Comparison of ENCODE assay signal across 8 cellular contexts in the genomic region with DNA sequence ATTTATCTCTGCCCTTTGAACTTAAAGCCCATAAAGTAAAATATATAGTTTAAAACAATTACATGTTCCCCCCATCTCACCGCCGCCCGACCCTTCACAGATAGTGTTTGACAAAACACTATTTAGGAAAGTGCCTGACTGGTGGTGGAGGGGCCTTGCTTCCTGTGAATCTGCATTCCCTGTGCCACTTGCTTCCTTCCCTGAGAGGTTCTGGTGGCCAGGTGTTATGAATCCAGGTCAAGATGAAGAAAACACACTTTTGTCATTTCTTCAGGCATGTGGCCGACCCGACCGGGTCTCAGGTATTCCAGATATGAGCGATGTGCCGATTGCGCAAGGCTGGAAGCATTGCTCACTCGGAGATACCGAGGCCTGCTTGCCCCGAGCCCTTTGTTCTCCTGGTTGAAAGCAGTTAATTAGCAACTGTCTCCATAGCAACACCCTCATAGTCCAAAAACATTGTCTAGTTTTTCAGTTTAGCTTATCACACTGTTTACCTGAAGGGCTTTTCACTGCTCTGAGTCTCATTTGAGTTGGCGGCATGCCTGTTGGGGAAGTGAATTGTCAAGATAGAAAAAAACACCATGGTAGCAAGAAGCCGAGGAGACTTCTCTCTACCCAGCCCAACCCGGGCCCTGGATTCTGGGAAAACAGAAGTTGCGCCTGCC.
DNase-seq lines count a peak whose midpoint lies in the region; ATAC-seq, FAIRE-seq and TF ChIP-seq lines count a peak whose summit lies in the region.

No MANE protein-coding gene starts in this region.

- H3K9ac ChIP-seq in endothelial cell of umbilical vein (replicated peaks; ENCODE audit: extremely low read depth, insufficient read depth, low read length): peak overlapping the region; percentile 30

- intact Hi-C loops in endothelial cell of umbilical vein (cut with micrococcal nuclease): loop anchor here (1.0 to 5.0 kb wide), 5 partner anchors 12 to 515 kb away; no protein-coding TSS in a partner anchor

- H3K27ac Mint-ChIP-seq in nephron progenitor cell: peak overlapping the region; percentile 86

- no peak overlapping the region for H2AFZ ChIP-seq in endothelial cell of umbilical vein (ENCODE audit: low read depth, low read length)

- no peak for ATAC-seq in HG03469 (IDR thresholded peaks at IDR 0.05; ENCODE audit: unreplicated experiment)

- POLR2A ChIA-PET in endothelial cell of umbilical vein (lab: Charles Lee): interaction anchor here (0.8 kb wide), 1 partner anchor 26 kb away, joined by 3 read pairs; no protein-coding TSS in a partner anchor

- TF ChIP-seq CTCF in endothelial cell of umbilical vein (IDR thresholded peaks at IDR 0.05; ENCODE audit: extremely low read depth in 1 of 2, insufficient read depth in 1 of 2, low read depth in 1 of 2, low read length in 2 of 2): no peak
- no peak for TF ChIP-seq CTCF in nephron progenitor cell (IDR thresholded peaks at IDR 0.05)

- H3K4me3 Mint-ChIP-seq in nephron progenitor cell: no peak overlapping the region

- peaks cover 33% of the 10 kb centered on the region for H3K4me1 ChIP-seq in endothelial cell of umbilical vein (ENCODE audit: control insufficient read depth, extremely low read depth, insufficient read depth, low read length)

- no peaks in the 10 kb centered on the region for H4K20me1 ChIP-seq in endothelial cell of umbilical vein (replicated peaks; ENCODE audit: control insufficient read depth, extremely low read depth, insufficient read depth, low read length)

- no peaks in the 10 kb centered on the region for H3K9me3 Mint-ChIP-seq in nephron progenitor cell

- dilution Hi-C loops in endothelial cell of umbilical vein (cut with MboI; ENCODE audit: extremely low pct_ligation_motif_present, low sequenced_read_pairs): no loop called here

- H3K27ac ChIP-seq in endothelial cell of umbilical vein (ENCODE audit: insufficient read depth, low read depth, low read length): peak overlapping the region; percentile 72

- no peak for TF ChIP-seq POLR2A in endothelial cell of umbilical vein (IDR thresholded peaks at IDR 0.05; ENCODE audit: low read depth, low read length)

- H3K27me3 ChIP-seq in endothelial cell of umbilical vein (ENCODE audit: control insufficient read depth in 2 of 2, insufficient read depth in 2 of 2, low read length in 2 of 2): no peaks in the 10 kb centered on the region

- no peak overlapping the region for H3K4me3 ChIP-seq in endothelial cell of umbilical vein (replicated peaks in 1 of 3; ENCODE audit: insufficient read depth in 1 of 3, low read depth in 1 of 3, low read length in 3 of 3)

- H3K36me3 ChIP-seq in endothelial cell of umbilical vein (ENCODE audit: control insufficient read depth in 2 of 2, extremely low read depth in 1 of 2, insufficient read depth in 2 of 2, low read length in 2 of 2): no peaks in the 10 kb centered on the region

- H3K27me3 Mint-ChIP-seq in nephron progenitor cell (ENCODE audit: low read depth, poor library complexity): peaks cover 5% of the 10 kb centered on the region

- H3K9me3 ChIP-seq in endothelial cell of umbilical vein (replicated peaks; ENCODE audit: control insufficient read depth, insufficient read depth, low read length): no peaks in the 10 kb centered on the region

- peak; percentile 96 for DNase-seq in H4 (ENCODE audit: low spot score)
- peak; percentile 69 for DNase-seq in NCI-H2227 treated with DMSO at 0.1 percent for 48 hours (lab: John Stamatoyannopoulos, UW)
- peak; percentile 98 for DNase-seq in endothelial cell of umbilical vein (ENCODE audit: low read depth, low spot score)
- DNase-seq in nephron progenitor cell: no peak
- no peak for DNase-seq in occipital lobe (lab: John Stamatoyannopoulos, UW)
- no peak for DNase-seq in SKM-1 treated with dmso at 0.1 percent for 144 hours (lab: John Stamatoyannopoulos, UW; ENCODE audit: unreplicated experiment)
- no peak for DNase-seq in hippocampal formation (lab: John Stamatoyannopoulos, UW)

- H3K4me2 ChIP-seq in endothelial cell of umbilical vein (ENCODE audit: insufficient read depth, low read length): peak overlapping the region; percentile 44

- peaks cover 9% of the 10 kb centered on the region for H3K36me3 Mint-ChIP-seq in nephron progenitor cell (ENCODE audit: low read depth)

- FAIRE-seq in endothelial cell of umbilical vein (lab: Jason Lieb, UNC): peak; percentile 91

- H3K79me2 ChIP-seq in endothelial cell of umbilical vein (ENCODE audit: control insufficient read depth, insufficient read depth, low read length): peaks cover 22% of the 10 kb centered on the region

- BruUV-seq in endothelial cell of umbilical vein (replicated peaks; lab: Mats Ljungman, UMichigan): no TSS peak

- H3K4me1 Mint-ChIP-seq in nephron progenitor cell: peaks cover 90% of the 10 kb centered on the region

- CTCF ChIA-PET in endothelial cell of umbilical vein (lab: Charles Lee): interaction anchor here (0.7 to 2.1 kb wide), 9 partner anchors 12 to 471 kb away, joined by 3 to 6 read pairs (median 4); no protein-coding TSS in a partner anchor

- no peaks in the 10 kb centered on the region for H3K9me1 ChIP-seq in endothelial cell of umbilical vein (replicated peaks; ENCODE audit: control insufficient read depth, extremely low read depth, insufficient read depth, low read length)

TF ChIP-seq in endothelial cell of umbilical vein, 7 proteins besides CTCF, POLR2A, EP300 and RAD21:
- TF ChIP-seq EZH2 (IDR thresholded peaks at IDR 0.05; ENCODE audit: borderline replicate concordance, low read depth, low read length, severe bottlenecking): no peak
- TF ChIP-seq FOS (IDR thresholded peaks at IDR 0.05; ENCODE audit: borderline replicate concordance, insufficient read depth, low read length): no peak
- no peak for TF ChIP-seq MAX (IDR thresholded peaks at IDR 0.05; ENCODE audit: insufficient read depth, insufficient read length)
- peak; percentile 28 for TF ChIP-seq POLR2AphosphoS5 (IDR thresholded peaks at IDR 0.05; ENCODE audit: insufficient read depth, low read depth, low read length)
- no peak for TF ChIP-seq GATA2 (IDR thresholded peaks at IDR 0.05; ENCODE audit: insufficient read depth, insufficient read length, low read depth, low read length)
- TF ChIP-seq MYC (IDR thresholded peaks at IDR 0.05; ENCODE audit: low read depth, low read length): no peak
- no peak for TF ChIP-seq JUN (IDR thresholded peaks at IDR 0.05; ENCODE audit: borderline replicate concordance, insufficient read depth, insufficient read length, low read depth)

Comparison
In these comparisons a context has a peak if more than half of its experiments do, and no peak if none do; other contexts are left out.
1. DNase-seq: peak in H4 (single experiment), NCI-H2227 treated with DMSO at 0.1 percent for 48 hours (single experiment) and endothelial cell of umbilical vein (single experiment); none in nephron progenitor cell (single experiment), occipital lobe (single experiment), SKM-1 treated with dmso at 0.1 percent for 144 hours (single experiment) and hippocampal formation (0 of 2).